23 cellular contexts compared by ENCODE assay signal in genomic region chr4:94348705-94349104, GRCh38. TPM values are rescaled to one million over a fixed set of nuclear protein-coding genes. Genes with fewer than 3 reads are reported as not detected.
"Had no signal": no experiment of that assay in that cellular context is flagged by ENCODE, and none has a peak within 500 bp of the region (broad histone marks: within the 10 kb centered on the region; RNA-seq: fewer than 3 reads in every experiment).

No MANE protein-coding gene starts in this region.

- ATAC-seq: body of pancreas; gastroesophageal sphincter; heart left ventricle; left ventricle myocardium superior; sciatic nerve; stimulated activated naive B cell treated with anti-CD40 and anti-IgM and Interleukin-4, amounts not matched to agents 10 μg/mL and 1 μg/mL and 100 μg/mL, for 72 hours had no signal

- H3K27me3 ChIP-seq: body of pancreas, esophagus muscularis mucosa, gastroesophageal sphincter, heart left ventricle, tibial nerve had no signal

- H3K27ac ChIP-seq: body of pancreas, esophagus muscularis mucosa, gastroesophageal sphincter, heart left ventricle, spleen, tibial nerve had no signal

- DNase-seq: activated CD4-positive, alpha-beta T cell treated with anti-CD3 and anti-CD28 coated beads for 4 hours; activated CD8-positive, alpha-beta memory T cell treated with anti-CD3 and anti-CD28 coated beads, Interleukin-2, amount 50 U/mL, for 4 hours; activated effector memory CD4-positive, alpha-beta T cell treated with anti-CD3 and anti-CD28 coated beads, Interleukin-2, amount 50 U/mL, for 16 hours; amygdala; body of pancreas; effector memory CD4-positive, alpha-beta T cell; heart left ventricle; kidney glomerular epithelial cell; left ventricle myocardium superior; nephron progenitor cell; nucleus accumbens; spleen; stimulated activated CD4-positive, alpha-beta T cell treated with anti-CD3 and anti-CD28 coated beads, Interleukin-4, amount 100 ng/mL, for 4 hours; stimulated activated naive B cell treated with anti-CD40 and anti-IgM and Interleukin-4, amounts not matched to agents 10 μg/mL and 1 μg/mL and 100 μg/mL, for 72 hours; SW 1271 had no signal

- H3K27ac Mint-ChIP-seq: nephron progenitor cell; stimulated activated naive B cell treated with anti-CD40 and anti-IgM and Interleukin-4, amounts not matched to agents 10 μg/mL and 1 μg/mL and 100 μg/mL, for 72 hours had no signal

- H3K4me3 ChIP-seq: body of pancreas, esophagus muscularis mucosa, gastroesophageal sphincter, heart left ventricle, spleen, tibial nerve had no signal

- H3K9me3 Mint-ChIP-seq: activated naive CD4-positive, alpha-beta T cell treated with anti-CD3 and anti-CD28 coated beads, Interleukin-2, amount 50 U/mL, for 24 hours; stimulated activated naive B cell treated with anti-CD40 and anti-IgM and Interleukin-4, amounts not matched to agents 10 μg/mL and 1 μg/mL and 100 μg/mL, for 72 hours had no signal

- H3K36me3 ChIP-seq: esophagus muscularis mucosa, gastroesophageal sphincter, heart left ventricle, spleen, tibial nerve had no signal

- H3K4me1 Mint-ChIP-seq: nephron progenitor cell had no signal

- H3K9me3 ChIP-seq: body of pancreas, esophagus muscularis mucosa, gastroesophageal sphincter, heart left ventricle, spleen, tibial nerve had no signal

- H3K4me3 Mint-ChIP-seq: activated naive CD4-positive, alpha-beta T cell treated with anti-CD3 and anti-CD28 coated beads, Interleukin-2, amount 50 U/mL, for 24 hours; nephron progenitor cell; stimulated activated naive B cell treated with anti-CD40 and anti-IgM and Interleukin-4, amounts not matched to agents 10 μg/mL and 1 μg/mL and 100 μg/mL, for 72 hours had no signal

- H3K4me1 ChIP-seq: esophagus muscularis mucosa, gastroesophageal sphincter, tibial nerve had no signal

- H3K36me3 Mint-ChIP-seq: activated naive CD4-positive, alpha-beta T cell treated with anti-CD3 and anti-CD28 coated beads, Interleukin-2, amount 50 U/mL, for 24 hours; stimulated activated naive B cell treated with anti-CD40 and anti-IgM and Interleukin-4, amounts not matched to agents 10 μg/mL and 1 μg/mL and 100 μg/mL, for 72 hours had no signal

RNA-seq across cellular contexts. Expression of gene HPGDS, which starts 6.1 kb away (rescaled TPM):
- total RNA-seq: dermis blood vessel endothelial cell, endothelial cell of umbilical vein, myocyte had no signal
- polyA plus RNA-seq: endothelial cell of umbilical vein had no signal
